In the genomic region with DNA sequence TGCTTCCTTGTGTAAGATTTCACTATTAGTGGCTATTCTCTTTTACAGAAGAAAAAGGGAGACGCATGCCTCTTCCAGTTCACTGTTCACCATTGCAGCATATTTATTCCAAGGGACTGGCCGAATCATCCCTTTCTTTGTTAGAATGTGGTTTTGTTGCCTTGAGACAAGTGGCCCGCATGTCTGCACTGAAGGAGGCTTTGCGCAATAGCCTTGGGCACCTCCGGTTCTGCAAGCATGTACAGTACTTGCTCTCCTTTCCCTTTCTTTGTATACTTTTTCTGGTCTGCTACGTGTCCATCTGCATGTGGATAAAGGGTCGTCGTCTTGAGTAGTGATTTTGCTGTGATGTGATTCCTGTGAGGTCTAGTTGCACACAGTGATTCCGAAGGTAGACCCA, we compare ENCODE assay signal across 7 cellular contexts. TPM values are rescaled to one million over a fixed set of nuclear protein-coding genes. Genes with fewer than 3 reads are reported as not detected.
DNase-seq lines count a peak whose midpoint lies in the region; ATAC-seq and TF ChIP-seq lines count a peak whose summit lies in the region.

No MANE protein-coding gene starts in this region.

- H3K9ac ChIP-seq in iPS-20b (ENCODE audit: low read depth, low read length) = peak overlapping the region; percentile 37; the same call in 1 of the 2 replicates

- no peaks in the 10 kb centered on the region for H3K9me3 ChIP-seq in iPS-20b (ENCODE audit: insufficient read depth, low read depth, low read length)
- no peaks in the 10 kb centered on the region for H3K9me3 ChIP-seq in thyroid gland

- peak in 1 of 2 donors; percentile 38 for TF ChIP-seq POLR2A in thyroid gland (IDR thresholded peaks at IDR 0.05)

- peaks cover 4% of the 10 kb centered on the region for H3K36me3 Mint-ChIP-seq in activated T-cell treated with anti-CD3 and anti-CD28 coated beads, Interleukin-2, amount 50 U/mL, for 4 hours (ENCODE audit: insufficient read depth)

- no peaks in the 10 kb centered on the region for H3K9me3 Mint-ChIP-seq in activated T-cell treated with anti-CD3 and anti-CD28 coated beads, Interleukin-2, amount 50 U/mL, for 4 hours

- intact Hi-C loops in thyroid gland (cut with DNase I) = no loop called here

- TF ChIP-seq CTCF in VCaP (conservative IDR thresholded peaks at IDR 0.05) (no peak), thyroid gland (IDR thresholded peaks at IDR 0.05) (no peak)

- H3K27me3 Mint-ChIP-seq in activated T-cell treated with anti-CD3 and anti-CD28 coated beads, Interleukin-2, amount 50 U/mL, for 4 hours (ENCODE audit: low read depth) = no peaks in the 10 kb centered on the region

- H3K36me3 ChIP-seq in iPS-20b (ENCODE audit: insufficient read depth, low read depth, low read length) = no peaks in the 10 kb centered on the region
- H3K36me3 ChIP-seq in thyroid gland = no peaks in the 10 kb centered on the region

- no peak overlapping the region for H3K4me3 ChIP-seq in iPS-20b (ENCODE audit: low read length)
- H3K4me3 ChIP-seq in thyroid gland (replicated peaks in 1 of 3) = no peak overlapping the region

- H3K4me1 ChIP-seq in iPS-20b (ENCODE audit: insufficient read depth, low read length) (peaks cover 42% of the 10 kb centered on the region), thyroid gland (peaks cover 65 to 68% of the 10 kb centered on the region in 2 donors)

- H3K27me3 ChIP-seq in iPS-20b (ENCODE audit: insufficient read depth, low read length) (no peaks in the 10 kb centered on the region), thyroid gland (no peaks in the 10 kb centered on the region)

- DNase-seq in HT1080 (ENCODE audit: low read depth) (peak; percentile 86), thyroid gland (peak; percentile 91 to 92), hypothalamus (lab: John Stamatoyannopoulos, UW) (no peak)
- DNase-seq in activated T-cell treated with anti-CD3 and anti-CD28 coated beads, Interleukin-2, amount 50 U/mL, for 4 hours = no peak

- 38 to 39% methylated on average over 9 of the region's 9 CpGs for WGBS in thyroid gland, 2 donors

- H3K27ac ChIP-seq in VCaP (0 out of 2 replicates have a peak overlapping the region, but pooled peaks have one; percentile 7), iPS-20b (ENCODE audit: low read length) (no peak overlapping the region), thyroid gland (peak overlapping the region; percentile 87 to 96 (median 93))

- ATAC-seq in activated T-cell treated with anti-CD3 and anti-CD28 coated beads, Interleukin-2, amount 50 U/mL, for 4 hours = no peak
- ATAC-seq in HG03571 (IDR thresholded peaks at IDR 0.05; ENCODE audit: unreplicated experiment) = no peak

- H3K4me3 Mint-ChIP-seq in activated T-cell treated with anti-CD3 and anti-CD28 coated beads, Interleukin-2, amount 50 U/mL, for 4 hours = no peak overlapping the region

- peaks cover 15% of the 10 kb centered on the region for H3K4me1 Mint-ChIP-seq in activated T-cell treated with anti-CD3 and anti-CD28 coated beads, Interleukin-2, amount 50 U/mL, for 4 hours (ENCODE audit: low read depth)

RNA-seq across cellular contexts. Expression of a gene that starts 43.0 kb away (rescaled TPM):
- total RNA-seq in HT1080 (2014; rRNA removed; shearing (Covaris generic)) = 126 and 138 TPM in 2 replicates
- polyA plus RNA-seq in HT1080 (2015; cell fraction: cytosol; rRNA removed) = 23.9 and 28.8 TPM in 2 replicates
- 927 and 954 TPM in 2 replicates for polyA plus RNA-seq in HT1080 (2015; cell fraction: nucleus; rRNA removed)
- total RNA-seq in thyroid gland = 100 to 1,000 TPM; 164 to 258 (median 242) TPM
- total RNA-seq in activated T-cell treated with anti-CD3 and anti-CD28 coated beads, Interleukin-2, amount 50 U/mL, for 4 hours = 10 to 100 TPM; 16.4 to 23.4 (median 19.4) TPM

Comparison
In these comparisons a context has a peak if more than half of its experiments do, and no peak if none do; other contexts are left out.
1. DNase-seq: peak in HT1080 (single experiment) and thyroid gland (2 of 2); none in activated T-cell treated with anti-CD3 and anti-CD28 coated beads, Interleukin-2, amount 50 U/mL, for 4 hours (single experiment) and hypothalamus (0 of 51).